Comparison of ENCODE assay signal across 27 cellular contexts in the genomic region with DNA sequence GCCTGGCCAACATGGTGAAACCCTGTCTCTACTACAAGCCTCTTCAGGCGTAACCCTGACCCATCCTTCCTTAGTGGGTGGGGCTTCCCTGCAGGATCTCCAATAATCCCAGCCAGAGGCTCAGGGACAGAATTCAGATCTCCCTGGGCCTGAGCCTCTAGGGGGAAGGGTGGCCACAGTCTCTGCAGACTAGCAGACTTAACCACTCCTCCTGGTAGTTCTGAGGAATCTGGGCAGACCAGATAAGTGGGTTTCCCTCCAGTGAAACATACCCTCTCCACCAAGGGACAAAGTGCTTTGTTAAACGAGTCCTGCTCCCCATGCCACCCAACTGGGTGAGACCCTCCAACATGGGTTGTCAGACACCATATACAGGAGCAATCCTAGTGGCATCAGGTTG.
"Had no signal": no experiment of that assay in that cellular context is flagged by ENCODE, and none has a peak within 500 bp of the region (broad histone marks: within the 10 kb centered on the region; RNA-seq: fewer than 3 reads in every experiment).

No MANE protein-coding gene starts in this region.

- H3K27me3 ChIP-seq: dorsolateral prefrontal cortex, esophagus muscularis mucosa, heart left ventricle, hepatocyte, left lung, ovary, sigmoid colon, testis, tibial artery, upper lobe of right lung, uterus had no signal

- H3K4me1 Mint-ChIP-seq: naive thymus-derived CD8-positive, alpha-beta T cell; nephron progenitor cell; stimulated activated memory B cell treated with anti-CD40 and anti-IgM and Interleukin-4, amounts not matched to agents 10 μg/mL and 1 μg/mL and 100 μg/mL, for 72 hours had no signal

- H3K27ac ChIP-seq: dorsolateral prefrontal cortex, esophagus muscularis mucosa, foreskin keratinocyte, gastroesophageal sphincter, heart left ventricle, hepatocyte, left lung, ovary, psoas muscle, sigmoid colon, testis, tibial artery, upper lobe of right lung, uterus had no signal

- H3K4me2 ChIP-seq: hepatocyte had no signal

- H3K4me1 ChIP-seq: esophagus muscularis mucosa, foreskin keratinocyte, gastroesophageal sphincter, heart left ventricle, left lung, psoas muscle, sigmoid colon, testis, tibial artery, upper lobe of right lung, uterus had no signal

- H3K4me3 ChIP-seq: dorsolateral prefrontal cortex, esophagus muscularis mucosa, gastroesophageal sphincter, heart left ventricle, hepatocyte, left lung, ovary, psoas muscle, sigmoid colon, testis, tibial artery, upper lobe of right lung, uterus had no signal

- H3K36me3 Mint-ChIP-seq: stimulated activated memory B cell treated with anti-CD40 and anti-IgM and Interleukin-4, amounts not matched to agents 10 μg/mL and 1 μg/mL and 100 μg/mL, for 72 hours had no signal

- H3K27ac Mint-ChIP-seq: naive thymus-derived CD8-positive, alpha-beta T cell; nephron progenitor cell; stimulated activated memory B cell treated with anti-CD40 and anti-IgM and Interleukin-4, amounts not matched to agents 10 μg/mL and 1 μg/mL and 100 μg/mL, for 72 hours had no signal

- H3K9me3 ChIP-seq: esophagus muscularis mucosa, ovary, psoas muscle, sigmoid colon, testis, upper lobe of right lung, uterus had no signal

- H3K36me3 ChIP-seq: esophagus muscularis mucosa, gastroesophageal sphincter, heart left ventricle, left lung, ovary, sigmoid colon, tibial artery, upper lobe of right lung, uterus had no signal

- H3K79me2 ChIP-seq: hepatocyte had no signal

- ATAC-seq: foreskin keratinocyte; gastroesophageal sphincter; heart left ventricle; left cardiac atrium; left lung; naive thymus-derived CD8-positive, alpha-beta T cell; psoas muscle; right cardiac atrium; stimulated activated memory B cell treated with anti-CD40 and anti-IgM and Interleukin-4, amounts not matched to agents 10 μg/mL and 1 μg/mL and 100 μg/mL, for 72 hours; stimulated activated naive CD8-positive, alpha-beta T cell treated with anti-CD3 and anti-CD28 coated beads, Interleukin-15, Interleukin-2, amounts not matched to agents 100 U/mL and 50 U/mL, for 24 hours; upper lobe of right lung had no signal

- DNase-seq: dorsolateral prefrontal cortex; effector CD4-positive, alpha-beta T cell; foreskin keratinocyte; heart left ventricle; left cardiac atrium; left lung; mesenchymal stem cell; midbrain; naive thymus-derived CD8-positive, alpha-beta T cell; nephron progenitor cell; occipital lobe; ovary; posterior cingulate gyrus; psoas muscle; right cardiac atrium; sigmoid colon; stimulated activated CD4-positive, alpha-beta T cell treated with anti-CD3 and anti-CD28 coated beads, Interleukin-4, amount 100 ng/mL, for 4 hours; stimulated activated naive CD8-positive, alpha-beta T cell treated with anti-CD3 and anti-CD28 coated beads, Interleukin-15, Interleukin-2, amounts not matched to agents 100 U/mL and 50 U/mL, for 24 hours; substantia nigra; testis; tibial artery; upper lobe of right lung; uterus had no signal

- H3K4me3 Mint-ChIP-seq: naive thymus-derived CD8-positive, alpha-beta T cell; nephron progenitor cell; stimulated activated memory B cell treated with anti-CD40 and anti-IgM and Interleukin-4, amounts not matched to agents 10 μg/mL and 1 μg/mL and 100 μg/mL, for 72 hours had no signal

- H2AFZ ChIP-seq: hepatocyte had no signal
